Comparison of ENCODE assay signal across 1 cellular context in the genomic region with DNA sequence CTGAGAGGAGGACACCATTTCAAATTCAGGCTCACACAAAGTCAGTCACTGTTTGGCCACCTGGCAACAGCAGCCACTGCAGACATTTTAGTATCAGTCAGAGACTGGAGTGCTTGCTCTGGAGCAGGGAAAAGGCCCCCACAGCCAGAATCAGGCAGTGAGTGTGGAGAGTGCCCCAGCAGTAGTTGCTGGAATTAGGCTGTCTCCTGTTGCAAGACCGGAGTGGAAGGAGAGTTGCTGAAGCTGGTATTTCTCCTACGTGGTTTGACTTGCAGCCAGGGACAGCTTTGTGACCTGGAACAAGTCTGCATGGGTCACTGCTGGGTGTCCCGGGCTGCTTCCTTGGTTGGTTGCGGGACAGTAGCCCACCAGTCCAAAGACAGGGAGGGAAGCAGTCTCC.
TF ChIP-seq lines count a peak whose summit lies in the region.

No MANE protein-coding gene starts in this region.

TF ChIP-seq in K562, 482 proteins besides CTCF, POLR2A, EP300 and RAD21 (continued from another document):
- TF ChIP-seq BCLAF1 (IDR thresholded peaks at IDR 0.05; ENCODE audit: borderline replicate concordance in 1 of 2, control insufficient read depth in 1 of 2, low read depth in 2 of 2, low read length in 1 of 2) (no peak), HMGN3 (IDR thresholded peaks at IDR 0.05; ENCODE audit: borderline replicate concordance, extremely low read depth, insufficient read length, low read depth, low read length) (no peak), HDAC3 (IDR thresholded peaks at IDR 0.05; ENCODE audit: borderline replicate concordance, partially characterized antibody) (no peak), HOXB6 (CRISPR knock-in tag; IDR thresholded peaks at IDR 0.05; ENCODE audit: borderline replicate concordance) (no peak), SMARCB1 (IDR thresholded peaks at IDR 0.05; ENCODE audit: insufficient read length, low read depth) (no peak)
TF ChIP-seq in K562: peak in this region for 0.
